In genomic region chr21:45678790-45679189, GRCh38 we compare ENCODE assay signal across 8 cellular contexts. TPM values are rescaled to one million over a fixed set of nuclear protein-coding genes. Genes with fewer than 3 reads are reported as not detected.
A peak's percentile ranks its signal among the peaks of the same experiment; 100 is the strongest.
DNase-seq lines count a peak whose midpoint lies in the region; ATAC-seq, FAIRE-seq and TF ChIP-seq lines count a peak whose summit lies in the region.
"Not testable (repeated sequence)": the region's sequence is repeated elsewhere in the genome, so short reads cannot be mapped to it uniquely, and the experiment has no call there.
"Had no signal": no experiment of that assay in that cellular context is flagged by ENCODE, and none has a peak within 500 bp of the region (broad histone marks: within the 10 kb centered on the region; RNA-seq: fewer than 3 reads in every experiment).

No MANE protein-coding gene starts in this region.

- H2BK120ac ChIP-seq in H1 (replicated peaks; ENCODE audit: low read depth, low read length): not testable (repeated sequence)

- H3K9me3 Mint-ChIP-seq in activated CD4-positive, alpha-beta T cell treated with anti-CD3 and anti-CD28 coated beads, Interleukin-2, amount 10 ng/mL, durations not matched to agents 24 days and 14 days; activated CD8-positive, alpha-beta T cell treated with anti-CD3 and anti-CD28 coated beads for 36 hours; activated CD8-positive, alpha-beta T cell treated with anti-CD3 and anti-CD28 coated beads, Interleukin-2, amount 10 ng/mL, durations not matched to agents 7 days and 5 days (ENCODE audit: insufficient read depth); activated naive CD4-positive, alpha-beta T cell treated with anti-CD3 and anti-CD28 coated beads, Interleukin-2, amount 10 ng/mL, durations not matched to agents 7 days and 5 days: not testable (repeated sequence)

- TF ChIP-seq EP300 in H1 (IDR thresholded peaks at IDR 0.05; ENCODE audit: borderline replicate concordance in 1 of 2, low read depth in 2 of 2, low read length in 2 of 2): not testable (repeated sequence)

- H3K9ac ChIP-seq in DND-41 (ENCODE audit: low read depth, low read length); H1 (replicated peaks in 1 of 4; ENCODE audit: extremely low read depth in 1 of 4, low read depth in 3 of 4, low read length in 3 of 4): not testable (repeated sequence)

- not testable (repeated sequence) for H3K14ac ChIP-seq in H1 (ENCODE audit: insufficient read length)

- peak; percentile 36 for DNase-seq in DND-41
- DNase-seq in Jurkat, Clone E6-1 (ENCODE audit: low read depth, low spot score): peak; percentile 45
- peak; percentile 64 for DNase-seq in activated CD4-positive, alpha-beta T cell treated with anti-CD3 and anti-CD28 coated beads, Interleukin-2, amount 10 ng/mL, durations not matched to agents 24 days and 14 days
- peak; percentile 9 for DNase-seq in activated CD8-positive, alpha-beta T cell treated with anti-CD3 and anti-CD28 coated beads for 36 hours
- DNase-seq in activated CD8-positive, alpha-beta T cell treated with anti-CD3 and anti-CD28 coated beads, Interleukin-2, amount 10 ng/mL, durations not matched to agents 7 days and 5 days: peak; percentile 30
- DNase-seq in activated naive CD4-positive, alpha-beta T cell treated with anti-CD3 and anti-CD28 coated beads, Interleukin-2, amount 10 ng/mL, durations not matched to agents 7 days and 5 days: peak; percentile 43
- DNase-seq in H1 (ENCODE audit: low read depth in 1 of 2, low spot score in 2 of 2): not testable (repeated sequence)

- not testable (repeated sequence) for H3K79me2 ChIP-seq in DND-41 (ENCODE audit: insufficient read depth, low read length); H1 (ENCODE audit: control insufficient read depth in 1 of 2, insufficient read depth in 2 of 2, low read length in 2 of 2)

- H2AK5ac ChIP-seq in H1 (ENCODE audit: low read depth, low read length): not testable (repeated sequence)

- H3K23me2 ChIP-seq in H1 (ENCODE audit: low read depth, low read length): not testable (repeated sequence)

- H3K18ac ChIP-seq in H1 (ENCODE audit: extremely low read depth, low read length): not testable (repeated sequence)

- H2BK12ac ChIP-seq in H1 (ENCODE audit: low read depth, low read length): not testable (repeated sequence)

- H2AFZ ChIP-seq in DND-41 (ENCODE audit: low read depth, low read length); H1 (ENCODE audit: low read length): not testable (repeated sequence)

- H4K8ac ChIP-seq in H1 (ENCODE audit: extremely low read depth, insufficient read depth, low read length): not testable (repeated sequence)

- not testable (repeated sequence) for H3K36me3 ChIP-seq in DND-41 (ENCODE audit: insufficient read depth, low read length); H1 (ENCODE audit: control insufficient read depth in 2 of 4, insufficient read depth in 4 of 4, low read length in 3 of 4)

- 86% methylated on average over 1 of the region's 1 CpG; no CpG with 5 or more reads in 1 of the 2 experiments for WGBS in H1 (ENCODE audit: extremely low coverage in 1 of 2, insufficient coverage in 1 of 2, insufficient read length in 1 of 2, insufficient replicate concordance in 2 of 2, low coverage in 1 of 2, low lambda C conversion rate in 2 of 2, missing lambda C conversion rate in 1 of 2), 2 experiments

- H3K27me3 Mint-ChIP-seq in activated CD4-positive, alpha-beta T cell treated with anti-CD3 and anti-CD28 coated beads, Interleukin-2, amount 10 ng/mL, durations not matched to agents 24 days and 14 days; activated CD8-positive, alpha-beta T cell treated with anti-CD3 and anti-CD28 coated beads for 36 hours; activated CD8-positive, alpha-beta T cell treated with anti-CD3 and anti-CD28 coated beads, Interleukin-2, amount 10 ng/mL, durations not matched to agents 7 days and 5 days (ENCODE audit: low read depth); activated naive CD4-positive, alpha-beta T cell treated with anti-CD3 and anti-CD28 coated beads, Interleukin-2, amount 10 ng/mL, durations not matched to agents 7 days and 5 days: not testable (repeated sequence)

- POLR2A ChIA-PET in activated CD8-positive, alpha-beta T cell treated with anti-CD3 and anti-CD28 coated beads for 36 hours (lab: Charles Lee); activated CD8-positive, alpha-beta T cell treated with anti-CD3 and anti-CD28 coated beads, Interleukin-2, amount 10 ng/mL, durations not matched to agents 7 days and 5 days (lab: Charles Lee); H1 (lab: Charles Lee; ENCODE audit: partially characterized antibody): not testable (repeated sequence)

- not testable (repeated sequence) for H3K27me3 ChIP-seq in DND-41 (ENCODE audit: insufficient read depth, low read length, poor library complexity); H1 (replicated peaks in 1 of 4; ENCODE audit: control insufficient read depth in 3 of 4, extremely low read depth in 1 of 4, insufficient read depth in 3 of 4, low read length in 3 of 4)

- H3K4me2 ChIP-seq in DND-41 (ENCODE audit: insufficient read depth, low read length); H1 (ENCODE audit: insufficient read depth in 1 of 2, low read depth in 2 of 2, low read length in 2 of 2): not testable (repeated sequence)

- CTCF ChIA-PET in activated CD8-positive, alpha-beta T cell treated with anti-CD3 and anti-CD28 coated beads for 36 hours (lab: Charles Lee); activated CD8-positive, alpha-beta T cell treated with anti-CD3 and anti-CD28 coated beads, Interleukin-2, amount 10 ng/mL, durations not matched to agents 7 days and 5 days (lab: Charles Lee); activated naive CD4-positive, alpha-beta T cell treated with anti-CD3 and anti-CD28 coated beads, Interleukin-2, amount 10 ng/mL, durations not matched to agents 7 days and 5 days (lab: Charles Lee): not testable (repeated sequence)
- CTCF ChIA-PET in H1 (lab: Charles Lee; ENCODE audit: partially characterized antibody): interaction anchor here (1.1 kb wide), 1 partner anchor 16 kb away, joined by 4 read pairs; no protein-coding TSS in a partner anchor

- TF ChIP-seq POLR2A in H1 (IDR thresholded peaks at IDR 0.05; ENCODE audit: control extremely low read depth in 1 of 2, low read depth in 2 of 2, low read length in 2 of 2): not testable (repeated sequence)

- not testable (repeated sequence) for H3K79me1 ChIP-seq in H1 (ENCODE audit: low read depth, low read length)

- H3K56ac ChIP-seq in H1 (replicated peaks; ENCODE audit: insufficient read length, low read depth, low read length): not testable (repeated sequence)

- not testable (repeated sequence) for H2BK5ac ChIP-seq in H1 (ENCODE audit: low read depth, low read length)

- peaks cover 11% of the 10 kb centered on the region for H3K36me3 Mint-ChIP-seq in activated CD4-positive, alpha-beta T cell treated with anti-CD3 and anti-CD28 coated beads, Interleukin-2, amount 10 ng/mL, durations not matched to agents 24 days and 14 days (ENCODE audit: low read depth)
- H3K36me3 Mint-ChIP-seq in activated CD8-positive, alpha-beta T cell treated with anti-CD3 and anti-CD28 coated beads for 36 hours (ENCODE audit: low read depth); activated CD8-positive, alpha-beta T cell treated with anti-CD3 and anti-CD28 coated beads, Interleukin-2, amount 10 ng/mL, durations not matched to agents 7 days and 5 days (ENCODE audit: low read depth); activated naive CD4-positive, alpha-beta T cell treated with anti-CD3 and anti-CD28 coated beads, Interleukin-2, amount 10 ng/mL, durations not matched to agents 7 days and 5 days: not testable (repeated sequence)

- H3K4me3 ChIP-seq in DND-41 (ENCODE audit: low read depth in 1 of 2, low read length in 2 of 2); Jurkat, Clone E6-1 (ENCODE audit: low read length); H1 (ENCODE audit: extremely low read depth in 1 of 4, insufficient read depth in 2 of 4, low read depth in 3 of 4, low read length in 4 of 4): not testable (repeated sequence)

- not testable (repeated sequence) for H3K4me3 Mint-ChIP-seq in activated CD4-positive, alpha-beta T cell treated with anti-CD3 and anti-CD28 coated beads, Interleukin-2, amount 10 ng/mL, durations not matched to agents 24 days and 14 days; activated CD8-positive, alpha-beta T cell treated with anti-CD3 and anti-CD28 coated beads for 36 hours; activated CD8-positive, alpha-beta T cell treated with anti-CD3 and anti-CD28 coated beads, Interleukin-2, amount 10 ng/mL, durations not matched to agents 7 days and 5 days; activated naive CD4-positive, alpha-beta T cell treated with anti-CD3 and anti-CD28 coated beads, Interleukin-2, amount 10 ng/mL, durations not matched to agents 7 days and 5 days

- not testable (repeated sequence) for TF ChIP-seq CTCF in DND-41 (IDR thresholded peaks at IDR 0.05; ENCODE audit: borderline replicate concordance, extremely low read depth, low read length, poor library complexity, severe bottlenecking); activated CD8-positive, alpha-beta T cell treated with anti-CD3 and anti-CD28 coated beads for 36 hours (IDR thresholded peaks at IDR 0.05); H1 (IDR thresholded peaks at IDR 0.05; ENCODE audit: control extremely low read depth in 1 of 3, insufficient read depth in 1 of 3, low read depth in 1 of 3, low read length in 3 of 3)

- H3K27ac Mint-ChIP-seq in activated CD4-positive, alpha-beta T cell treated with anti-CD3 and anti-CD28 coated beads, Interleukin-2, amount 10 ng/mL, durations not matched to agents 24 days and 14 days; activated CD8-positive, alpha-beta T cell treated with anti-CD3 and anti-CD28 coated beads for 36 hours; activated CD8-positive, alpha-beta T cell treated with anti-CD3 and anti-CD28 coated beads, Interleukin-2, amount 10 ng/mL, durations not matched to agents 7 days and 5 days; activated naive CD4-positive, alpha-beta T cell treated with anti-CD3 and anti-CD28 coated beads, Interleukin-2, amount 10 ng/mL, durations not matched to agents 7 days and 5 days: not testable (repeated sequence)

- H3K27ac ChIP-seq in DND-41 (ENCODE audit: low read length); H1 (ENCODE audit: low read depth, low read length): not testable (repeated sequence)

- H3K4ac ChIP-seq in H1 (replicated peaks; ENCODE audit: insufficient read length, low read depth, low read length): not testable (repeated sequence)

- H2BK20ac ChIP-seq in H1 (ENCODE audit: low read length): not testable (repeated sequence)

- intact Hi-C loops in activated CD4-positive, alpha-beta T cell treated with anti-CD3 and anti-CD28 coated beads, Interleukin-2, amount 10 ng/mL, durations not matched to agents 24 days and 14 days (cut with micrococcal nuclease); activated CD8-positive, alpha-beta T cell treated with anti-CD3 and anti-CD28 coated beads for 36 hours (cut with micrococcal nuclease): not testable (repeated sequence)

- H4K5ac ChIP-seq in H1 (ENCODE audit: insufficient read length, low read depth, low read length): not testable (repeated sequence)

- H4K20me1 ChIP-seq in DND-41 (ENCODE audit: insufficient read depth, low read length); H1 (replicated peaks in 1 of 2; ENCODE audit: control insufficient read depth in 1 of 2, insufficient read depth in 2 of 2, low read length in 2 of 2): not testable (repeated sequence)

- not testable (repeated sequence) for H3K4me1 Mint-ChIP-seq in activated CD4-positive, alpha-beta T cell treated with anti-CD3 and anti-CD28 coated beads, Interleukin-2, amount 10 ng/mL, durations not matched to agents 24 days and 14 days; activated CD8-positive, alpha-beta T cell treated with anti-CD3 and anti-CD28 coated beads for 36 hours (ENCODE audit: low read depth); activated CD8-positive, alpha-beta T cell treated with anti-CD3 and anti-CD28 coated beads, Interleukin-2, amount 10 ng/mL, durations not matched to agents 7 days and 5 days (ENCODE audit: low read depth); activated naive CD4-positive, alpha-beta T cell treated with anti-CD3 and anti-CD28 coated beads, Interleukin-2, amount 10 ng/mL, durations not matched to agents 7 days and 5 days

- not testable (repeated sequence) for H3K4me1 ChIP-seq in DND-41 (ENCODE audit: insufficient read depth, low read length); H1 (replicated peaks in 1 of 4; ENCODE audit: control insufficient read depth in 3 of 4, insufficient read depth in 4 of 4, low read length in 3 of 4)

- H3K23ac ChIP-seq in H1 (ENCODE audit: insufficient read length): not testable (repeated sequence)

- not testable (repeated sequence) for H2BK15ac ChIP-seq in H1 (ENCODE audit: low read length)

- H4K91ac ChIP-seq in H1 (replicated peaks; ENCODE audit: insufficient read length, low read length): not testable (repeated sequence)

- peak; percentile 52 for FAIRE-seq in H1 (lab: Jason Lieb, UNC)

- ATAC-seq in DND-41 (ENCODE audit: insufficient read depth, low read depth): peak; percentile 44
- not testable (repeated sequence) for ATAC-seq in activated CD8-positive, alpha-beta T cell treated with anti-CD3 and anti-CD28 coated beads for 36 hours
- ATAC-seq in activated CD8-positive, alpha-beta T cell treated with anti-CD3 and anti-CD28 coated beads, Interleukin-2, amount 10 ng/mL, durations not matched to agents 7 days and 5 days: peak; percentile 49

- not testable (repeated sequence) for H3K9me3 ChIP-seq in DND-41 (ENCODE audit: insufficient read depth, low read length, severe bottlenecking); H1 (ENCODE audit: insufficient read depth in 2 of 2, low read depth in 1 of 2, low read length in 1 of 2)

- not testable (repeated sequence) for TF ChIP-seq RAD21 in H1 (IDR thresholded peaks at IDR 0.05 in 1 of 2, conservative IDR thresholded peaks at IDR 0.05 in 1 of 2; ENCODE audit: low read depth in 2 of 2, low read length in 2 of 2)

RNA-seq across cellular contexts. Expression of gene PCBP3, which starts 35.3 kb away (rescaled TPM):
- polyA plus RNA-seq in Jurkat, Clone E6-1 (2012; ENCODE audit: insufficient read depth, insufficient read length): 6.4 TPM
- total RNA-seq in activated CD4-positive, alpha-beta T cell treated with anti-CD3 and anti-CD28 coated beads, Interleukin-2, amount 10 ng/mL, durations not matched to agents 24 days and 14 days: 7.5 and 9.7 TPM in 2 replicates
- 1 to 10 TPM; 1.9 to 2.2 TPM for total RNA-seq in activated CD8-positive, alpha-beta T cell treated with anti-CD3 and anti-CD28 coated beads for 36 hours
- total RNA-seq in activated CD8-positive, alpha-beta T cell treated with anti-CD3 and anti-CD28 coated beads, Interleukin-2, amount 10 ng/mL, durations not matched to agents 7 days and 5 days: 1 to 10 TPM; 1.3 to 1.4 TPM
- 6.3 TPM in 2 replicates for total RNA-seq in H1 (2021; fragmentation: NEBNext Ultra II Directional; extraction: Animal tissue kit (Norgen Biotek cat#: 25700))
- polyA plus RNA-seq in H1 (2011; rRNA removed): 3.5 and 7.3 TPM in 2 replicates
- polyA plus RNA-seq in H1 (2011; cell fraction: cytosol; rRNA removed): 3.1 TPM
- polyA plus RNA-seq in H1 (2011; cell fraction: nucleus; rRNA removed): 12.8 TPM
- 7.9 to 9.2 TPM (median 8.4 TPM) in 4 replicates for polyA plus RNA-seq in H1 (2012, experiment 1 of 2)
- polyA plus RNA-seq in H1 (2012, experiment 2 of 2): 6.9 TPM
- 4.4 TPM for polyA plus RNA-seq in H1 (2013, experiment 1 of 2)
- 5.4 TPM for polyA plus RNA-seq in H1 (2013, experiment 2 of 2)
- polyA minus RNA-seq in H1 (2011; rRNA and poly(A)+ RNA removed): 10.6 and 11.2 TPM in 2 replicates
- polyA minus RNA-seq in H1 (2011; cell fraction: cytosol; rRNA and poly(A)+ RNA removed): 4.0 TPM
- polyA minus RNA-seq in H1 (2011; cell fraction: nucleus; rRNA and poly(A)+ RNA removed): 17.3 TPM
- total RNA-seq: A172 had no signal
